17 cellular contexts compared by ENCODE assay signal in the genomic region with DNA sequence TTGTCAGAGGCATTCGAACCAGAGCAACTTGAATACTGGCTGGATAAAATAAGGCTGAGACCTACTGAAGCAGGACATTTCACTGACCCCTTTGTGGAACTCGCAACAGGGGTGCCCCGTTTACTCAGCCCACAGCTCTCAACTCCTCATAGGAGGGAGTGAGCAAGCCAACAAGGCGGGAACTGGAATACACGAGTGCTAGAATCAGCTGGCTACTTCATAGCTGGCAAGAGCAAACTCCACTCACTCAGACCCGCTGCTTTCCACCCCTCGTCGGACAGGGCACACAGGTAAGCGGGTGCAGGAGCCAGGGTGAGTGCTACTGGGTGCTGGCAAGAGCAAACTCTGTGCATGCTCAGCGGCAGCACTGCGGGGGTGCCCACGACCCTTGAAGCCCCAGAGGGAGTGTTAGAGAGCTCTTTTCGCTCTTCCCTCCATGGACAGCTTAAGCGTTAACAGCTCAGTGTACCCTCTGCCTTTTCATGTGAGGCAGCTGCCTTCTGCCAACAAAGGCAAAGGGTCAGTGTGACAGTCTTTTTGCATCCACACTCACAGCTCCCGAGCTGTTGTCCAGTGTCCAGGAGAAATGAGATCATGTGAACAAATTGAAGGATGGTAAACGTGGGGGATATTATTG. TPM values are rescaled to one million over a fixed set of nuclear protein-coding genes. Genes with fewer than 3 reads are reported as not detected.
A peak's percentile ranks its signal among the peaks of the same experiment; 100 is the strongest.
DNase-seq lines count a peak whose midpoint lies in the region; ATAC-seq and TF ChIP-seq lines count a peak whose summit lies in the region.
"Had no signal": no experiment of that assay in that cellular context is flagged by ENCODE, and none has a peak within 500 bp of the region (broad histone marks: within the 10 kb centered on the region; RNA-seq: fewer than 3 reads in every experiment).

No MANE protein-coding gene starts in this region.

- H3K4me1 ChIP-seq in DND-41 (ENCODE audit: insufficient read depth, low read length): no peaks in the 10 kb centered on the region
- H3K4me1 ChIP-seq in right cardiac atrium (ENCODE audit: control insufficient read depth, insufficient read depth, low read length): peaks cover 4% of the 10 kb centered on the region
- H3K4me1 ChIP-seq in neural progenitor cell: peaks cover 71% of the 10 kb centered on the region
- H3K4me1 ChIP-seq in PC-3 (ENCODE audit: insufficient read depth, low read length): peaks cover 8% of the 10 kb centered on the region; the same call in 1 of the 2 replicates
- H3K4me1 ChIP-seq: pancreas had no signal

- ATAC-seq in DND-41 (ENCODE audit: insufficient read depth, low read depth) (0 out of 3 replicates have a peak, but pooled peaks have one; percentile 17), right cardiac atrium (peak; percentile 88 to 90), PC-3 (no peak), GM21529 (IDR thresholded peaks at IDR 0.05; ENCODE audit: unreplicated experiment) (no peak)
- ATAC-seq: SK-N-SH treated with all-trans-retinoic acid at 6 μM for 48 hours had no signal

- no peaks in the 10 kb centered on the region for H3K27me3 Mint-ChIP-seq in neural progenitor cell (ENCODE audit: insufficient read depth, low read depth)

- POLR2A ChIA-PET in PC-3 (lab: Charles Lee; ENCODE audit: unreplicated experiment): interaction anchor here (0.7 kb wide), 1 partner anchor 16 kb away, joined by 3 read pairs; no protein-coding TSS in a partner anchor

- no peak overlapping the region for H3K9ac ChIP-seq in DND-41 (ENCODE audit: low read depth, low read length)
- H3K9ac ChIP-seq in neural progenitor cell: peak overlapping the region; percentile 3
- no peak overlapping the region for H3K9ac ChIP-seq in PC-3 (ENCODE audit: low read length)

- 37% methylated on average over 16 of the region's 16 CpGs for WGBS in right cardiac atrium

- peaks cover 2% of the 10 kb centered on the region for H3K36me3 Mint-ChIP-seq in neural progenitor cell

- TF ChIP-seq CTCF in DND-41 (IDR thresholded peaks at IDR 0.05; ENCODE audit: borderline replicate concordance, extremely low read depth, low read length, poor library complexity, severe bottlenecking) (no peak), neural progenitor cell (IDR thresholded peaks at IDR 0.05) (no peak), PC-3 (conservative IDR thresholded peaks at IDR 0.05; ENCODE audit: low read depth, low read length) (no peak)

- peak overlapping the region; percentile 93 for H3K27ac Mint-ChIP-seq in neural progenitor cell

- H3K9me2 ChIP-seq in PC-3 (replicated peaks; ENCODE audit: low read length): no peaks in the 10 kb centered on the region

- H2AFZ ChIP-seq in DND-41 (ENCODE audit: low read depth, low read length): no peak overlapping the region
- peak overlapping the region; percentile 9 for H2AFZ ChIP-seq in neural progenitor cell (replicated peaks)
- H2AFZ ChIP-seq in PC-3 (ENCODE audit: low read length): no peak overlapping the region

- H3K4me3 ChIP-seq in DND-41 (ENCODE audit: low read depth in 1 of 2, low read length in 2 of 2) (no peak overlapping the region), right cardiac atrium (ENCODE audit: low read length) (no peak overlapping the region), neural progenitor cell (peak overlapping the region; percentile 33), PC-3 (ENCODE audit: low read length) (no peak overlapping the region)
- H3K4me3 ChIP-seq: pancreas had no signal

- H3K27ac ChIP-seq in DND-41 (ENCODE audit: low read length): no peak overlapping the region
- peak overlapping the region; percentile 94 for H3K27ac ChIP-seq in right cardiac atrium (ENCODE audit: low read length)
- peak overlapping the region; percentile 99 for H3K27ac ChIP-seq in neural progenitor cell
- no peak overlapping the region for H3K27ac ChIP-seq in PC-3 (ENCODE audit: low read length)
- H3K27ac ChIP-seq: pancreas had no signal

- peaks cover 58% of the 10 kb centered on the region for H3F3A ChIP-seq in neural progenitor cell (ENCODE audit: low read depth)
- H3F3A ChIP-seq in PC-3 (ENCODE audit: low read length, unreplicated experiment): no peaks in the 10 kb centered on the region

- H4K20me1 ChIP-seq in DND-41 (ENCODE audit: insufficient read depth, low read length) (no peaks in the 10 kb centered on the region), neural progenitor cell (ENCODE audit: low read depth) (no peaks in the 10 kb centered on the region), PC-3 (ENCODE audit: low read length) (no peaks in the 10 kb centered on the region)

- BruUV-seq in PC-3 (replicated peaks; lab: Mats Ljungman, UMichigan): no TSS peak

- H3K27me3 ChIP-seq in DND-41 (ENCODE audit: insufficient read depth, low read length, poor library complexity) (peaks cover 3% of the 10 kb centered on the region), right cardiac atrium (ENCODE audit: control insufficient read depth, insufficient read depth) (no peaks in the 10 kb centered on the region), neural progenitor cell (no peaks in the 10 kb centered on the region), PC-3 (ENCODE audit: low read length) (no peaks in the 10 kb centered on the region)
- H3K27me3 ChIP-seq: pancreas had no signal

- H3K79me2 ChIP-seq in DND-41 (ENCODE audit: insufficient read depth, low read length) (no peaks in the 10 kb centered on the region), neural progenitor cell (ENCODE audit: low read depth) (no peaks in the 10 kb centered on the region), PC-3 (ENCODE audit: low read length) (no peaks in the 10 kb centered on the region)

- H3K4me2 ChIP-seq in DND-41 (ENCODE audit: insufficient read depth, low read length) (no peak overlapping the region), neural progenitor cell (peak overlapping the region; percentile 85), PC-3 (ENCODE audit: low read length) (no peak overlapping the region)

- H3K9me3 ChIP-seq in DND-41 (ENCODE audit: insufficient read depth, low read length, severe bottlenecking) (no peaks in the 10 kb centered on the region), right cardiac atrium (ENCODE audit: control insufficient read depth, low read length) (no peaks in the 10 kb centered on the region), neural progenitor cell (ENCODE audit: low read depth) (no peaks in the 10 kb centered on the region), PC-3 (ENCODE audit: low read length) (no peaks in the 10 kb centered on the region)
- H3K9me3 ChIP-seq: pancreas had no signal

- H3K9me3 Mint-ChIP-seq in neural progenitor cell: peaks cover 3% of the 10 kb centered on the region

- no peak for DNase-seq in DND-41
- DNase-seq in astrocyte of the hippocampus (ENCODE audit: low read depth, low spot score): peak; percentile 6
- peak; percentile 19 to 69 (median 62) for DNase-seq in right cardiac atrium
- DNase-seq in neural progenitor cell (ENCODE audit: low spot score): peak; percentile 88
- no peak for DNase-seq in dermis blood vessel endothelial cell
- DNase-seq in PC-3: no peak
- DNase-seq in central memory CD4-positive, alpha-beta T cell: no peak
- DNase-seq: activated CD4-positive, CD25-positive, alpha-beta regulatory T cell; effector memory CD4-positive, alpha-beta T cell; mammary epithelial cell; NCI-H1930; stimulated activated CD8-positive, alpha-beta memory T cell treated with anti-CD3 and anti-CD28 coated beads, Interleukin-4, amount 100 ng/mL, for 48 hours; trophoblast cell had no signal

- CTCF ChIA-PET in PC-3 (lab: Charles Lee): no interaction called here

- peaks cover 58% of the 10 kb centered on the region for H3K4me1 Mint-ChIP-seq in neural progenitor cell

- H3K4me3 Mint-ChIP-seq in neural progenitor cell: peak overlapping the region; percentile 68

- no peaks in the 10 kb centered on the region for H3K36me3 ChIP-seq in DND-41 (ENCODE audit: insufficient read depth, low read length)
- no peaks in the 10 kb centered on the region for H3K36me3 ChIP-seq in neural progenitor cell
- H3K36me3 ChIP-seq in PC-3 (ENCODE audit: low read depth, low read length): no peaks in the 10 kb centered on the region
- H3K36me3 ChIP-seq: pancreas had no signal

- intact Hi-C loops in right cardiac atrium (cut with DNase I): no loop called here
- intact Hi-C loops in PC-3 (cut with micrococcal nuclease): no loop called here

RNA-seq across cellular contexts. Expression of a gene that starts 15.7 kb away (rescaled TPM):
- total RNA-seq in right cardiac atrium (not detected), neural progenitor cell (ENCODE audit: low replicate concordance) (not detected in 2 replicates), dermis blood vessel endothelial cell (not detected in 2 replicates), PC-3 (2014; rRNA removed) (not detected in 2 replicates)
- not detected for polyA plus RNA-seq in right cardiac atrium
- total RNA-seq: pancreas had no signal
- polyA plus RNA-seq: adipose tissue, mammary epithelial cell had no signal

RNA-seq across cellular contexts. Expression of a gene that starts 15.8 kb away (rescaled TPM):
- total RNA-seq in right cardiac atrium: 1 to 10 TPM in 1 of 4 donors, under 1 TPM in 2, not detected in 1; 0.47 to 1.3 (median 0.97) TPM
- 0.34 TPM for polyA plus RNA-seq in right cardiac atrium
- total RNA-seq in neural progenitor cell (ENCODE audit: low replicate concordance): not detected in 2 replicates
- not detected in 2 replicates for total RNA-seq in dermis blood vessel endothelial cell
- not detected in 2 replicates for total RNA-seq in PC-3 (2014; rRNA removed)
- total RNA-seq: pancreas had no signal
- polyA plus RNA-seq: adipose tissue, pancreas had no signal

Comparison
In these comparisons a context has a peak if more than half of its experiments do, and no peak if none do; other contexts are left out.
1. ATAC-seq: peak in DND-41 (single experiment) and right cardiac atrium (2 of 2); none in PC-3 (single experiment) and GM21529 (single experiment).
2. DNase-seq: peak in astrocyte of the hippocampus (single experiment), right cardiac atrium (3 of 3) and neural progenitor cell (single experiment); none in DND-41 (single experiment), dermis blood vessel endothelial cell (single experiment), PC-3 (single experiment) and central memory CD4-positive, alpha-beta T cell (single experiment).
3. H3K27ac ChIP-seq: peak in right cardiac atrium (single experiment) and neural progenitor cell (single experiment); none in DND-41 (single experiment) and PC-3 (single experiment).